ENCODE assay signal across 1 cellular context in genomic region chr4:123405212-123405856, GRCh38.
TF ChIP-seq lines count a peak whose summit lies in the region.

No MANE protein-coding gene starts in this region.

TF ChIP-seq in WTC11, 78 proteins besides CTCF, POLR2A, EP300 and RAD21 (continued from another document):
- TF ChIP-seq ZNF532 (CRISPR knock-in tag; IDR thresholded peaks at IDR 0.05; ENCODE audit: borderline replicate concordance) = no peak
- TF ChIP-seq ATF2 (CRISPR knock-in tag; IDR thresholded peaks at IDR 0.05; ENCODE audit: borderline replicate concordance, low read depth) = no peak
- no peak for TF ChIP-seq JUN (CRISPR knock-in tag; IDR thresholded peaks at IDR 0.05)
- no peak for TF ChIP-seq ERG (CRISPR knock-in tag; IDR thresholded peaks at IDR 0.05)
- TF ChIP-seq ZNF232 (CRISPR knock-in tag; IDR thresholded peaks at IDR 0.05) = no peak
- TF ChIP-seq PRDM15 (CRISPR knock-in tag; IDR thresholded peaks at IDR 0.05) = no peak
- TF ChIP-seq ETV6 (CRISPR knock-in tag; IDR thresholded peaks at IDR 0.05) = no peak
- TF ChIP-seq ZNF671 (CRISPR knock-in tag; IDR thresholded peaks at IDR 0.05) = no peak
- TF ChIP-seq NR2C2 (CRISPR knock-in tag; IDR thresholded peaks at IDR 0.05) = no peak
